Comparison of ENCODE assay signal across 2 cellular contexts in the genomic region with DNA sequence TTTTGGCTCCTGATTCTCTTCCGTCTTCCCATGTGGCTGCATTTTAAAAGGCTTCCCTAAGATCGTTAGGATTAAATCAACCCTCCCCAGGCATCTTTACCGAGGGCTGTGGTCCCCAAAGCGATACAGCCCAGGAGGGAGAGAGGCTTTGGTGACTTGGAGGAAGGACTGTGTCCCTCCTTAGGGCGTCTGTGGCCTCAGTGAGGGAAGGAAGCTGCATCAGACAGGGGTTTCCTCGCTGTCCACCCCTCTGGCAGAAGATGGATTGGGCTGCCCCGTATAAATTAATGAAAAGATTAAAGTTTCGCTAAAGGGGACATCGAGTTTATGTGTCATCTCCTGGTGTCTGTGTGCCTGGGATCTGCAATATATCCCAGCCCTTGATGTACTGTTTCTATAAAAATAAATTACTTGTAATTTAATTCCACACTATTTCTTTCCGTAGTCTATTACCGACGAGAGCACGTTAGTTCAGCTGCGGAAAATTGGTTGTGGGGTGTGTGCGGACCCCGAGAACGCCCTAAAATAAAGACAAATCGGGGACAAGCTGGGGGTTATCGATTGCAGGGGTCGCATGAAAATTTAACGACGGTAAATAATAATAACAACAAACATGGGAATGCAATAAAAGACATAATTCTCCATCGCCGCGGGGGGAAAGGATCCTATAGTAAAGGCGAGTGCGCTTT.
TF ChIP-seq lines count a peak whose summit lies in the region.

No MANE protein-coding gene starts in this region.

TF ChIP-seq in SK-N-SH, 30 proteins besides CTCF, POLR2A, EP300 and RAD21:
- TF ChIP-seq, protein P1, sequence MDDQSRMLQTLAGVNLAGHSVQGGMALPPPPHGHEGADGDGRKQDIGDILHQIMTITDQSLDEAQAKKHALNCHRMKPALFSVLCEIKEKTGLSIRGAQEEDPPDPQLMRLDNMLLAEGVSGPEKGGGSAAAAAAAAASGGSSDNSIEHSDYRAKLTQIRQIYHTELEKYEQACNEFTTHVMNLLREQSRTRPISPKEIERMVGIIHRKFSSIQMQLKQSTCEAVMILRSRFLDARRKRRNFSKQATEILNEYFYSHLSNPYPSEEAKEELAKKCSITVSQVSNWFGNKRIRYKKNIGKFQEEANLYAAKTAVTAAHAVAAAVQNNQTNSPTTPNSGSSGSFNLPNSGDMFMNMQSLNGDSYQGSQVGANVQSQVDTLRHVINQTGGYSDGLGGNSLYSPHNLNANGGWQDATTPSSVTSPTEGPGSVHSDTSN (IDR thresholded peaks at IDR 0.05) = no peak
- TF ChIP-seq, protein P2, sequence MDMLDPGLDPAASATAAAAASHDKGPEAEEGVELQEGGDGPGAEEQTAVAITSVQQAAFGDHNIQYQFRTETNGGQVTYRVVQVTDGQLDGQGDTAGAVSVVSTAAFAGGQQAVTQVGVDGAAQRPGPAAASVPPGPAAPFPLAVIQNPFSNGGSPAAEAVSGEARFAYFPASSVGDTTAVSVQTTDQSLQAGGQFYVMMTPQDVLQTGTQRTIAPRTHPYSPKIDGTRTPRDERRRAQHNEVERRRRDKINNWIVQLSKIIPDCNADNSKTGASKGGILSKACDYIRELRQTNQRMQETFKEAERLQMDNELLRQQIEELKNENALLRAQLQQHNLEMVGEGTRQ (IDR thresholded peaks at IDR 0.05; ENCODE audit: borderline replicate concordance, low read depth, low read length) = no peak
- TF ChIP-seq FOSL2 (IDR thresholded peaks at IDR 0.05; ENCODE audit: borderline replicate concordance, low read depth) = no peak
- TF ChIP-seq, protein P3, sequence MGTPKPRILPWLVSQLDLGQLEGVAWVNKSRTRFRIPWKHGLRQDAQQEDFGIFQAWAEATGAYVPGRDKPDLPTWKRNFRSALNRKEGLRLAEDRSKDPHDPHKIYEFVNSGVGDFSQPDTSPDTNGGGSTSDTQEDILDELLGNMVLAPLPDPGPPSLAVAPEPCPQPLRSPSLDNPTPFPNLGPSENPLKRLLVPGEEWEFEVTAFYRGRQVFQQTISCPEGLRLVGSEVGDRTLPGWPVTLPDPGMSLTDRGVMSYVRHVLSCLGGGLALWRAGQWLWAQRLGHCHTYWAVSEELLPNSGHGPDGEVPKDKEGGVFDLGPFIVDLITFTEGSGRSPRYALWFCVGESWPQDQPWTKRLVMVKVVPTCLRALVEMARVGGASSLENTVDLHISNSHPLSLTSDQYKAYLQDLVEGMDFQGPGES (IDR thresholded peaks at IDR 0.05; ENCODE audit: low read depth, low read length) = no peak

TF ChIP-seq in SK-N-SH treated with all-trans-retinoic acid at 6 μM for 48 hours, 23 proteins besides CTCF, POLR2A, EP300 and RAD21:
- TF ChIP-seq TCF4 (CRISPR knock-in tag; IDR thresholded peaks at IDR 0.05; ENCODE audit: borderline replicate concordance) (no peak), ZFP30 (CRISPR knock-in tag; IDR thresholded peaks at IDR 0.05) (no peak), ZC3H10 (CRISPR knock-in tag; IDR thresholded peaks at IDR 0.05) (no peak), ZFP3 (CRISPR knock-in tag; IDR thresholded peaks at IDR 0.05) (no peak), SNAI2 (CRISPR knock-in tag; IDR thresholded peaks at IDR 0.05) (no peak), ARNTL (CRISPR knock-in tag; IDR thresholded peaks at IDR 0.05; ENCODE audit: borderline replicate concordance, low read depth) (no peak), ESRRG (CRISPR knock-in tag; IDR thresholded peaks at IDR 0.05) (no peak), ISL1 (CRISPR knock-in tag; IDR thresholded peaks at IDR 0.05) (no peak), PPARA (CRISPR knock-in tag; IDR thresholded peaks at IDR 0.05; ENCODE audit: borderline replicate concordance) (no peak), ZNF70 (CRISPR knock-in tag; IDR thresholded peaks at IDR 0.05) (no peak), ZNF565 (CRISPR knock-in tag; conservative IDR thresholded peaks at IDR 0.05; ENCODE audit: low read depth) (no peak), CSDC2 (CRISPR knock-in tag; IDR thresholded peaks at IDR 0.05) (no peak), ZNF8 (CRISPR knock-in tag; IDR thresholded peaks at IDR 0.05) (no peak)
- TF ChIP-seq, protein P4, sequence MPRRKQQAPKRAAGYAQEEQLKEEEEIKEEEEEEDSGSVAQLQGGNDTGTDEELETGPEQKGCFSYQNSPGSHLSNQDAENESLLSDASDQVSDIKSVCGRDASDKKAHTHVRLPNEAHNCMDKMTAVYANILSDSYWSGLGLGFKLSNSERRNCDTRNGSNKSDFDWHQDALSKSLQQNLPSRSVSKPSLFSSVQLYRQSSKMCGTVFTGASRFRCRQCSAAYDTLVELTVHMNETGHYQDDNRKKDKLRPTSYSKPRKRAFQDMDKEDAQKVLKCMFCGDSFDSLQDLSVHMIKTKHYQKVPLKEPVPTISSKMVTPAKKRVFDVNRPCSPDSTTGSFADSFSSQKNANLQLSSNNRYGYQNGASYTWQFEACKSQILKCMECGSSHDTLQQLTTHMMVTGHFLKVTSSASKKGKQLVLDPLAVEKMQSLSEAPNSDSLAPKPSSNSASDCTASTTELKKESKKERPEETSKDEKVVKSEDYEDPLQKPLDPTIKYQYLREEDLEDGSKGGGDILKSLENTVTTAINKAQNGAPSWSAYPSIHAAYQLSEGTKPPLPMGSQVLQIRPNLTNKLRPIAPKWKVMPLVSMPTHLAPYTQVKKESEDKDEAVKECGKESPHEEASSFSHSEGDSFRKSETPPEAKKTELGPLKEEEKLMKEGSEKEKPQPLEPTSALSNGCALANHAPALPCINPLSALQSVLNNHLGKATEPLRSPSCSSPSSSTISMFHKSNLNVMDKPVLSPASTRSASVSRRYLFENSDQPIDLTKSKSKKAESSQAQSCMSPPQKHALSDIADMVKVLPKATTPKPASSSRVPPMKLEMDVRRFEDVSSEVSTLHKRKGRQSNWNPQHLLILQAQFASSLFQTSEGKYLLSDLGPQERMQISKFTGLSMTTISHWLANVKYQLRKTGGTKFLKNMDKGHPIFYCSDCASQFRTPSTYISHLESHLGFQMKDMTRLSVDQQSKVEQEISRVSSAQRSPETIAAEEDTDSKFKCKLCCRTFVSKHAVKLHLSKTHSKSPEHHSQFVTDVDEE (CRISPR knock-in tag; IDR thresholded peaks at IDR 0.05) = no peak
- TF ChIP-seq, protein P5, sequence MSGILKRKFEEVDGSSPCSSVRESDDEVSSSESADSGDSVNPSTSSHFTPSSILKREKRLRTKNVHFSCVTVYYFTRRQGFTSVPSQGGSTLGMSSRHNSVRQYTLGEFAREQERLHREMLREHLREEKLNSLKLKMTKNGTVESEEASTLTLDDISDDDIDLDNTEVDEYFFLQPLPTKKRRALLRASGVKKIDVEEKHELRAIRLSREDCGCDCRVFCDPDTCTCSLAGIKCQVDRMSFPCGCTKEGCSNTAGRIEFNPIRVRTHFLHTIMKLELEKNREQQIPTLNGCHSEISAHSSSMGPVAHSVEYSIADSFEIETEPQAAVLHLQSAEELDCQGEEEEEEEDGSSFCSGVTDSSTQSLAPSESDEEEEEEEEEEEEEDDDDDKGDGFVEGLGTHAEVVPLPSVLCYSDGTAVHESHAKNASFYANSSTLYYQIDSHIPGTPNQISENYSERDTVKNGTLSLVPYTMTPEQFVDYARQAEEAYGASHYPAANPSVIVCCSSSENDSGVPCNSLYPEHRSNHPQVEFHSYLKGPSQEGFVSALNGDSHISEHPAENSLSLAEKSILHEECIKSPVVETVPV (CRISPR knock-in tag; IDR thresholded peaks at IDR 0.05) = no peak
- TF ChIP-seq, protein P6, sequence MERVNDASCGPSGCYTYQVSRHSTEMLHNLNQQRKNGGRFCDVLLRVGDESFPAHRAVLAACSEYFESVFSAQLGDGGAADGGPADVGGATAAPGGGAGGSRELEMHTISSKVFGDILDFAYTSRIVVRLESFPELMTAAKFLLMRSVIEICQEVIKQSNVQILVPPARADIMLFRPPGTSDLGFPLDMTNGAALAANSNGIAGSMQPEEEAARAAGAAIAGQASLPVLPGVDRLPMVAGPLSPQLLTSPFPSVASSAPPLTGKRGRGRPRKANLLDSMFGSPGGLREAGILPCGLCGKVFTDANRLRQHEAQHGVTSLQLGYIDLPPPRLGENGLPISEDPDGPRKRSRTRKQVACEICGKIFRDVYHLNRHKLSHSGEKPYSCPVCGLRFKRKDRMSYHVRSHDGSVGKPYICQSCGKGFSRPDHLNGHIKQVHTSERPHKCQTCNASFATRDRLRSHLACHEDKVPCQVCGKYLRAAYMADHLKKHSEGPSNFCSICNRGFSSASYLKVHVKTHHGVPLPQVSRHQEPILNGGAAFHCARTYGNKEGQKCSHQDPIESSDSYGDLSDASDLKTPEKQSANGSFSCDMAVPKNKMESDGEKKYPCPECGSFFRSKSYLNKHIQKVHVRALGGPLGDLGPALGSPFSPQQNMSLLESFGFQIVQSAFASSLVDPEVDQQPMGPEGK (CRISPR knock-in tag; IDR thresholded peaks at IDR 0.05; ENCODE audit: borderline replicate concordance) = no peak
- TF ChIP-seq, protein P7, sequence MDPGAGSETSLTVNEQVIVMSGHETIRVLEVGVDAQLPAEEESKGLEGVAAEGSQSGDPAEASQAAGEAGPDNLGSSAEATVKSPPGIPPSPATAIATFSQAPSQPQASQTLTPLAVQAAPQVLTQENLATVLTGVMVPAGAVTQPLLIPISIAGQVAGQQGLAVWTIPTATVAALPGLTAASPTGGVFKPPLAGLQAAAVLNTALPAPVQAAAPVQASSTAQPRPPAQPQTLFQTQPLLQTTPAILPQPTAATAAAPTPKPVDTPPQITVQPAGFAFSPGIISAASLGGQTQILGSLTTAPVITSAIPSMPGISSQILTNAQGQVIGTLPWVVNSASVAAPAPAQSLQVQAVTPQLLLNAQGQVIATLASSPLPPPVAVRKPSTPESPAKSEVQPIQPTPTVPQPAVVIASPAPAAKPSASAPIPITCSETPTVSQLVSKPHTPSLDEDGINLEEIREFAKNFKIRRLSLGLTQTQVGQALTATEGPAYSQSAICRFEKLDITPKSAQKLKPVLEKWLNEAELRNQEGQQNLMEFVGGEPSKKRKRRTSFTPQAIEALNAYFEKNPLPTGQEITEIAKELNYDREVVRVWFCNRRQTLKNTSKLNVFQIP (CRISPR knock-in tag; IDR thresholded peaks at IDR 0.05; ENCODE audit: borderline replicate concordance, low read depth) = no peak
